8 cellular contexts compared by ENCODE assay signal in genomic region chr17:12180644-12181261, GRCh38.
A peak's percentile ranks its signal among the peaks of the same experiment; 100 is the strongest.
DNase-seq lines count a peak whose midpoint lies in the region; ATAC-seq, FAIRE-seq and TF ChIP-seq lines count a peak whose summit lies in the region.

No MANE protein-coding gene starts in this region.

- no peaks in the 10 kb centered on the region for H3K4me1 Mint-ChIP-seq in Caco-2 (ENCODE audit: low read depth, unreplicated experiment)

- 0 out of 2 replicates have a peak overlapping the region, but pooled peaks have one; percentile 41 for H2AFZ ChIP-seq in H1 (ENCODE audit: low read length)

- no peak overlapping the region for H3K4ac ChIP-seq in H1 (replicated peaks; ENCODE audit: insufficient read length, low read depth, low read length)

- H4K5ac ChIP-seq in H1 (ENCODE audit: insufficient read length, low read depth, low read length) = no peak overlapping the region

- H3K9me3 ChIP-seq in Caco-2 (no peaks in the 10 kb centered on the region), Peyer's patch (no peaks in the 10 kb centered on the region), H1 (ENCODE audit: insufficient read depth in 2 of 2, low read depth in 1 of 2, low read length in 1 of 2) (no peaks in the 10 kb centered on the region)

- H3K56ac ChIP-seq in H1 (replicated peaks; ENCODE audit: insufficient read length, low read depth, low read length) = no peak overlapping the region

- CTCF ChIA-PET in Caco-2 (lab: Charles Lee) = no interaction called here
- CTCF ChIA-PET in H1 (lab: Charles Lee; ENCODE audit: partially characterized antibody) = interaction anchor here (0.6 to 4.8 kb wide), 22 partner anchors 10 to 1443 kb away, joined by 3 to 33 read pairs (median 3); partner anchors contain the start of gene MYOCD

- no peak overlapping the region for H4K8ac ChIP-seq in H1 (ENCODE audit: extremely low read depth, insufficient read depth, low read length)

- no peak for TF ChIP-seq EP300 in H1 (IDR thresholded peaks at IDR 0.05; ENCODE audit: borderline replicate concordance in 1 of 2, low read depth in 2 of 2, low read length in 2 of 2)

- H3K9ac ChIP-seq in H1 (replicated peaks in 1 of 4; ENCODE audit: extremely low read depth in 1 of 4, low read depth in 3 of 4, low read length in 3 of 4) = no peak overlapping the region

- no peak overlapping the region for H3K23ac ChIP-seq in H1 (ENCODE audit: insufficient read length)

- no peak overlapping the region for H2BK15ac ChIP-seq in H1 (ENCODE audit: low read length)

- no peak overlapping the region for H3K4me3 Mint-ChIP-seq in Caco-2 (ENCODE audit: unreplicated experiment)

- no peaks in the 10 kb centered on the region for H4K20me1 ChIP-seq in H1 (replicated peaks in 1 of 2; ENCODE audit: control insufficient read depth in 1 of 2, insufficient read depth in 2 of 2, low read length in 2 of 2)

- DNase-seq in Caco-2 = peak in 1 of 2 experiments; percentile 10
- peak; percentile 12 for DNase-seq in H54 (ENCODE audit: insufficient read length, low spot score)
- peak in 1 of 3 donors; percentile 51 for DNase-seq in Peyer's patch
- no peak for DNase-seq in H1 (ENCODE audit: low read depth in 1 of 2, low spot score in 2 of 2)
- DNase-seq in midbrain (lab: John Stamatoyannopoulos, UW) = peak; percentile 29

- H3K27me3 Mint-ChIP-seq in Caco-2 (ENCODE audit: insufficient read depth, unreplicated experiment) = no peaks in the 10 kb centered on the region

- H3K36me3 ChIP-seq in Caco-2 (ENCODE audit: control insufficient read depth, insufficient read depth, low read length) (no peaks in the 10 kb centered on the region), Peyer's patch (no peaks in the 10 kb centered on the region), H1 (ENCODE audit: control insufficient read depth in 2 of 4, insufficient read depth in 4 of 4, low read length in 3 of 4) (no peaks in the 10 kb centered on the region)

- no peak for TF ChIP-seq POLR2A in H54 (IDR thresholded peaks at IDR 0.05; ENCODE audit: low read depth, low read length)
- no peak for TF ChIP-seq POLR2A in Peyer's patch (IDR thresholded peaks at IDR 0.05)
- no peak for TF ChIP-seq POLR2A in H1 (IDR thresholded peaks at IDR 0.05; ENCODE audit: control extremely low read depth in 1 of 2, low read depth in 2 of 2, low read length in 2 of 2)

- H2AK5ac ChIP-seq in H1 (ENCODE audit: low read depth, low read length) = no peak overlapping the region

- H3K36me3 Mint-ChIP-seq in Caco-2 (ENCODE audit: insufficient read depth, unreplicated experiment) = no peaks in the 10 kb centered on the region

- no peak overlapping the region for H3K27ac ChIP-seq in Peyer's patch
- no peak overlapping the region for H3K27ac ChIP-seq in H1 (ENCODE audit: low read depth, low read length)

- no peak overlapping the region for H2BK12ac ChIP-seq in H1 (ENCODE audit: low read depth, low read length)

- POLR2A ChIA-PET in Caco-2 (lab: Charles Lee) (no interaction called here), H1 (lab: Charles Lee; ENCODE audit: partially characterized antibody) (no interaction called here)

- no peaks in the 10 kb centered on the region for H3K79me2 ChIP-seq in H1 (ENCODE audit: control insufficient read depth in 1 of 2, insufficient read depth in 2 of 2, low read length in 2 of 2)

- peak; percentile 38 for TF ChIP-seq CTCF in Caco-2 (IDR thresholded peaks at IDR 0.05; ENCODE audit: insufficient read depth in 1 of 2, low read depth in 1 of 2, low read length in 1 of 2, severe bottlenecking in 1 of 2, unreplicated experiment in 1 of 2)
- peak in 5 of 6 experiments; percentile 22 to 66 (median 54) for TF ChIP-seq CTCF in Peyer's patch (IDR thresholded peaks at IDR 0.05)
- peak in 2 of 3 experiments; percentile 58 to 70; a peak in 2 of 4 replicates for TF ChIP-seq CTCF in H1 (IDR thresholded peaks at IDR 0.05; ENCODE audit: control extremely low read depth in 1 of 3, insufficient read depth in 1 of 3, low read depth in 1 of 3, low read length in 3 of 3)

- WGBS in H1 (ENCODE audit: extremely low coverage in 1 of 2, insufficient coverage in 1 of 2, insufficient read length in 1 of 2, insufficient replicate concordance in 2 of 2, low coverage in 1 of 2, low lambda C conversion rate in 2 of 2, missing lambda C conversion rate in 1 of 2), 2 experiments = 22% methylated on average over 7 of the region's 7 CpGs; no CpG with 5 or more reads in 1 of the 2 experiments

- ATAC-seq in HG02610 (IDR thresholded peaks at IDR 0.05; ENCODE audit: unreplicated experiment) (no peak), HG03159 (IDR thresholded peaks at IDR 0.05; ENCODE audit: unreplicated experiment) (no peak), HG03521 (IDR thresholded peaks at IDR 0.05; ENCODE audit: unreplicated experiment) (no peak)

- H2BK20ac ChIP-seq in H1 (ENCODE audit: low read length) = no peak overlapping the region

- H3K27ac Mint-ChIP-seq in Caco-2 (ENCODE audit: unreplicated experiment) = no peak overlapping the region

- H2BK120ac ChIP-seq in H1 (replicated peaks; ENCODE audit: low read depth, low read length) = no peak overlapping the region

- TF ChIP-seq RAD21 in H1 (IDR thresholded peaks at IDR 0.05 in 1 of 2, conservative IDR thresholded peaks at IDR 0.05 in 1 of 2; ENCODE audit: low read depth in 2 of 2, low read length in 2 of 2) = peak; percentile 84 to 88

- no peak overlapping the region for H2BK5ac ChIP-seq in H1 (ENCODE audit: low read depth, low read length)

- no peaks in the 10 kb centered on the region for H3K9me3 Mint-ChIP-seq in Caco-2 (ENCODE audit: unreplicated experiment)

- no TSS peak for BruUV-seq in Caco-2 (replicated peaks; lab: Mats Ljungman, UMichigan)

- no peaks in the 10 kb centered on the region for H3K4me1 ChIP-seq in Caco-2
- no peaks in the 10 kb centered on the region for H3K4me1 ChIP-seq in Peyer's patch
- H3K4me1 ChIP-seq in H1 (replicated peaks in 1 of 4; ENCODE audit: control insufficient read depth in 3 of 4, insufficient read depth in 4 of 4, low read length in 3 of 4) = no peaks in the 10 kb centered on the region; a peak in 1 of 7 replicates

- intact Hi-C loops in Caco-2 (cut with micrococcal nuclease; ENCODE audit: unreplicated experiment) = loop anchor here (1.0 kb wide), 1 partner anchor 487 kb away; no protein-coding TSS in a partner anchor

- no peak overlapping the region for H3K18ac ChIP-seq in H1 (ENCODE audit: extremely low read depth, low read length)

- no peak overlapping the region for H3K4me2 ChIP-seq in H1 (ENCODE audit: insufficient read depth in 1 of 2, low read depth in 2 of 2, low read length in 2 of 2)

- H3K4me3 ChIP-seq in Caco-2 (ENCODE audit: low read depth, low read length) (no peak overlapping the region), Peyer's patch (no peak overlapping the region), H1 (ENCODE audit: extremely low read depth in 1 of 4, insufficient read depth in 2 of 4, low read depth in 3 of 4, low read length in 4 of 4) (no peak overlapping the region)

- H3K27me3 ChIP-seq in Caco-2 (replicated peaks; ENCODE audit: control insufficient read depth, insufficient read depth, low read length) = no peaks in the 10 kb centered on the region
- no peaks in the 10 kb centered on the region for H3K27me3 ChIP-seq in Peyer's patch
- H3K27me3 ChIP-seq in H1 (replicated peaks in 1 of 4; ENCODE audit: control insufficient read depth in 3 of 4, extremely low read depth in 1 of 4, insufficient read depth in 3 of 4, low read length in 3 of 4) = no peaks in the 10 kb centered on the region

- H3K14ac ChIP-seq in H1 (ENCODE audit: insufficient read length) = no peak overlapping the region

- no peaks in the 10 kb centered on the region for H3K23me2 ChIP-seq in H1 (ENCODE audit: low read depth, low read length)

- FAIRE-seq in H54 (lab: Jason Lieb, UNC) (peak; percentile 67), H1 (lab: Jason Lieb, UNC) (no peak)

- H3K79me1 ChIP-seq in H1 (ENCODE audit: low read depth, low read length) = no peaks in the 10 kb centered on the region

- H4K91ac ChIP-seq in H1 (replicated peaks; ENCODE audit: insufficient read length, low read length) = no peak overlapping the region

TF ChIP-seq in H1, 55 proteins besides CTCF, POLR2A, EP300 and RAD21:
- no peak for TF ChIP-seq SRF (IDR thresholded peaks at IDR 0.05; ENCODE audit: low read depth, low read length)
- no peak for TF ChIP-seq CEBPB (IDR thresholded peaks at IDR 0.05; ENCODE audit: low read depth, low read length)
- no peak for TF ChIP-seq TEAD4 (IDR thresholded peaks at IDR 0.05; ENCODE audit: low read depth, low read length)
- TF ChIP-seq EZH2 (IDR thresholded peaks at IDR 0.05; ENCODE audit: low read depth, low read length, severe bottlenecking) = no peak
- no peak for TF ChIP-seq BRCA1 (IDR thresholded peaks at IDR 0.05; ENCODE audit: low read depth, low read length)

Comparison
In these comparisons a context has a peak if more than half of its experiments do, and no peak if none do; other contexts are left out.
1. DNase-seq: peak in H54 (single experiment) and midbrain (single experiment); none in H1 (0 of 2).
2. Peak in every context shown above with its lines, with median percentiles within 50 percentile points of each other: CTCF ChIP-seq.